1 cellular context compared by ENCODE assay signal in genomic region chr6:149131891-149132290, GRCh38.
TF ChIP-seq lines count a peak whose summit lies in the region.

No MANE protein-coding gene starts in this region.

TF ChIP-seq in K562, 482 proteins besides CTCF, POLR2A, EP300 and RAD21 (continued from another document):
- TF ChIP-seq ZNF592 (IDR thresholded peaks at IDR 0.05) (0 out of 2 replicates have a peak, but pooled peaks have one; percentile 1), ZNF785 (CRISPR knock-in tag; IDR thresholded peaks at IDR 0.05) (no peak), SIN3A (IDR thresholded peaks at IDR 0.05; ENCODE audit: borderline replicate concordance in 2 of 2, control insufficient read depth in 1 of 2, low read depth in 2 of 2, low read length in 2 of 2) (no peak), ZNF75A (CRISPR knock-in tag; IDR thresholded peaks at IDR 0.05) (no peak), RBM34 (IDR thresholded peaks at IDR 0.05; ENCODE audit: borderline replicate concordance, insufficient read depth, low read length) (no peak)
- TF ChIP-seq, protein P1, sequence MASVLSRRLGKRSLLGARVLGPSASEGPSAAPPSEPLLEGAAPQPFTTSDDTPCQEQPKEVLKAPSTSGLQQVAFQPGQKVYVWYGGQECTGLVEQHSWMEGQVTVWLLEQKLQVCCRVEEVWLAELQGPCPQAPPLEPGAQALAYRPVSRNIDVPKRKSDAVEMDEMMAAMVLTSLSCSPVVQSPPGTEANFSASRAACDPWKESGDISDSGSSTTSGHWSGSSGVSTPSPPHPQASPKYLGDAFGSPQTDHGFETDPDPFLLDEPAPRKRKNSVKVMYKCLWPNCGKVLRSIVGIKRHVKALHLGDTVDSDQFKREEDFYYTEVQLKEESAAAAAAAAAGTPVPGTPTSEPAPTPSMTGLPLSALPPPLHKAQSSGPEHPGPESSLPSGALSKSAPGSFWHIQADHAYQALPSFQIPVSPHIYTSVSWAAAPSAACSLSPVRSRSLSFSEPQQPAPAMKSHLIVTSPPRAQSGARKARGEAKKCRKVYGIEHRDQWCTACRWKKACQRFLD (CRISPR knock-in tag; IDR thresholded peaks at IDR 0.05): no peak
